Comparison of ENCODE assay signal across 9 cellular contexts in genomic region chr1:151199860-151200581, GRCh38. TPM values are rescaled to one million over a fixed set of nuclear protein-coding genes. Genes with fewer than 3 reads are reported as not detected.
DNase-seq lines count a peak whose midpoint lies in the region; ATAC-seq and TF ChIP-seq lines count a peak whose summit lies in the region.
"Had no signal": no experiment of that assay in that cellular context is flagged by ENCODE, and none has a peak within 500 bp of the region (broad histone marks: within the 10 kb centered on the region; RNA-seq: fewer than 3 reads in every experiment).

No MANE protein-coding gene starts in this region.

- H3K36me3 ChIP-seq in parathyroid adenoma (ENCODE audit: control insufficient read depth, insufficient read depth, low read length) = no peaks in the 10 kb centered on the region

- peak overlapping the region; percentile 79 for H3K4me2 ChIP-seq in parathyroid adenoma (ENCODE audit: low read length)

- H3K36me3 Mint-ChIP-seq in activated B cell treated with CpG ODN at 0.5 μM for 24 hours (ENCODE audit: low read depth) = peaks cover 35% of the 10 kb centered on the region

- no peaks in the 10 kb centered on the region for H3K27me3 Mint-ChIP-seq in activated B cell treated with CpG ODN at 0.5 μM for 24 hours

- CTCF ChIA-PET in activated B cell treated with CpG ODN at 0.5 μM for 24 hours (lab: Charles Lee) = no interaction called here

- no peak overlapping the region for H2AFZ ChIP-seq in parathyroid adenoma

- no peaks in the 10 kb centered on the region for H3K9me3 Mint-ChIP-seq in activated B cell treated with CpG ODN at 0.5 μM for 24 hours

- POLR2A ChIA-PET in activated B cell treated with CpG ODN at 0.5 μM for 24 hours (lab: Charles Lee) = interaction anchor here (0.6 to 1.7 kb wide), 4 partner anchors 10 to 67 kb away, joined by 3 to 29 read pairs (median 5); partner anchors contain the start of genes LYSMD1, PSMD4, SCNM1 and VPS72

- no peaks in the 10 kb centered on the region for H3K9me3 ChIP-seq in parathyroid adenoma (ENCODE audit: control insufficient read depth, low read length)

- intact Hi-C loops in activated B cell treated with CpG ODN at 0.5 μM for 24 hours (cut with micrococcal nuclease) = loop anchor here (2.0 to 10.0 kb wide), 3 partner anchors 147 to 795 kb away; partner anchors contain the start of genes C2CD4D, RFX5 and S100A10
- intact Hi-C loops in posterior vena cava (cut with DNase I) = loop anchor here (5.0 kb wide), 1 partner anchor 52 kb away; the partner anchor contains the start of gene PSMD4 (in 2 of the 2)

- TF ChIP-seq CTCF in activated B cell treated with CpG ODN at 0.5 μM for 24 hours (IDR thresholded peaks at IDR 0.05) (no peak), fibroblast of pulmonary artery (IDR thresholded peaks at IDR 0.05; ENCODE audit: low read length, missing control alignments) (no peak), parathyroid adenoma (IDR thresholded peaks at IDR 0.05) (no peak)

- H3K4me1 Mint-ChIP-seq in activated B cell treated with CpG ODN at 0.5 μM for 24 hours = peaks cover 50% of the 10 kb centered on the region

- no peak for ATAC-seq in activated B cell treated with CpG ODN at 0.5 μM for 24 hours (ENCODE audit: low read depth)
- ATAC-seq in GM18520 (IDR thresholded peaks at IDR 0.05; ENCODE audit: unreplicated experiment) = no peak

- H3K9ac ChIP-seq in parathyroid adenoma = no peak overlapping the region

- in situ Hi-C loops in ACHN (cut with HindIII; ENCODE audit: low pct_ligation_motif_present, low pct_unique_long_range_greater_than_20kb, low sequenced_read_pairs) = no loop called here

- no peaks in the 10 kb centered on the region for H3K27me3 ChIP-seq in parathyroid adenoma (ENCODE audit: control insufficient read depth, insufficient read depth, low read length)

- H3K27ac Mint-ChIP-seq in activated B cell treated with CpG ODN at 0.5 μM for 24 hours = peak overlapping the region; percentile 98

- H3K4me1 ChIP-seq in parathyroid adenoma = peaks cover 3% of the 10 kb centered on the region

- H3K4me3 Mint-ChIP-seq in activated B cell treated with CpG ODN at 0.5 μM for 24 hours = peak overlapping the region; percentile 99

- H3K4me3 ChIP-seq in fibroblast of pulmonary artery (replicated peaks; ENCODE audit: low read depth, low read length) = peak overlapping the region; percentile 100
- peak overlapping the region; percentile 94 for H3K4me3 ChIP-seq in parathyroid adenoma (ENCODE audit: low read depth, low read length)

- DNase-seq in ACHN = peak; percentile 95
- DNase-seq in HK-2 (ENCODE audit: unreplicated experiment) = peak; percentile 64
- DNase-seq in activated B cell treated with CpG ODN at 0.5 μM for 24 hours = no peak
- peak; percentile 92 for DNase-seq in fibroblast of pulmonary artery (ENCODE audit: low read depth)
- no peak for DNase-seq in HuH-7 (ENCODE audit: low spot score)
- no peak for DNase-seq in posterior vena cava (ENCODE audit: low spot score)
- DNase-seq: left cardiac atrium had no signal

- H3K27ac ChIP-seq in parathyroid adenoma = no peak overlapping the region

- peaks cover 20% of the 10 kb centered on the region for H3K79me2 ChIP-seq in parathyroid adenoma

RNA-seq across cellular contexts. Expression of gene PIP5K1A, which starts 1.7 kb away (rescaled TPM):
- total RNA-seq in activated B cell treated with CpG ODN at 0.5 μM for 24 hours (63.2 and 77.7 TPM in 2 replicates), posterior vena cava (10 to 100 TPM; 39.1 to 41.9 TPM)

RNA-seq across cellular contexts. Expression of gene VPS72, which starts 10.0 kb away (rescaled TPM):
- total RNA-seq in activated B cell treated with CpG ODN at 0.5 μM for 24 hours (58.8 and 72.1 TPM in 2 replicates), posterior vena cava (10 to 100 TPM; 28.4 to 38.5 TPM)

RNA-seq across cellular contexts. Expression of gene TMOD4, which starts 24.2 kb away (rescaled TPM):
- total RNA-seq in activated B cell treated with CpG ODN at 0.5 μM for 24 hours (3.8 and 4.4 TPM in 2 replicates), posterior vena cava (under 1 TPM in 1 of 2 donors, not detected in 1; 0.88 TPM)
- total RNA-seq: left cardiac atrium had no signal

RNA-seq across cellular contexts. Expression of gene SCNM1, which starts 34.1 kb away (rescaled TPM):
- 52.8 and 58.2 TPM in 2 replicates for total RNA-seq in activated B cell treated with CpG ODN at 0.5 μM for 24 hours
- 10 to 100 TPM; 26.5 to 27.0 TPM for total RNA-seq in posterior vena cava

RNA-seq across cellular contexts. Expression of gene LYSMD1, which starts 34.3 kb away (rescaled TPM):
- 4.9 and 5.4 TPM in 2 replicates for total RNA-seq in activated B cell treated with CpG ODN at 0.5 μM for 24 hours
- 1 to 10 TPM; 6.6 to 7.0 TPM for total RNA-seq in posterior vena cava

Comparison
In these comparisons a context has a peak if more than half of its experiments do, and no peak if none do; other contexts are left out.
1. DNase-seq: peak in ACHN (single experiment), HK-2 (single experiment) and fibroblast of pulmonary artery (single experiment); none in activated B cell treated with CpG ODN at 0.5 μM for 24 hours (single experiment), HuH-7 (single experiment) and posterior vena cava (single experiment).